ENCODE assay signal across 8 cellular contexts in the genomic region with DNA sequence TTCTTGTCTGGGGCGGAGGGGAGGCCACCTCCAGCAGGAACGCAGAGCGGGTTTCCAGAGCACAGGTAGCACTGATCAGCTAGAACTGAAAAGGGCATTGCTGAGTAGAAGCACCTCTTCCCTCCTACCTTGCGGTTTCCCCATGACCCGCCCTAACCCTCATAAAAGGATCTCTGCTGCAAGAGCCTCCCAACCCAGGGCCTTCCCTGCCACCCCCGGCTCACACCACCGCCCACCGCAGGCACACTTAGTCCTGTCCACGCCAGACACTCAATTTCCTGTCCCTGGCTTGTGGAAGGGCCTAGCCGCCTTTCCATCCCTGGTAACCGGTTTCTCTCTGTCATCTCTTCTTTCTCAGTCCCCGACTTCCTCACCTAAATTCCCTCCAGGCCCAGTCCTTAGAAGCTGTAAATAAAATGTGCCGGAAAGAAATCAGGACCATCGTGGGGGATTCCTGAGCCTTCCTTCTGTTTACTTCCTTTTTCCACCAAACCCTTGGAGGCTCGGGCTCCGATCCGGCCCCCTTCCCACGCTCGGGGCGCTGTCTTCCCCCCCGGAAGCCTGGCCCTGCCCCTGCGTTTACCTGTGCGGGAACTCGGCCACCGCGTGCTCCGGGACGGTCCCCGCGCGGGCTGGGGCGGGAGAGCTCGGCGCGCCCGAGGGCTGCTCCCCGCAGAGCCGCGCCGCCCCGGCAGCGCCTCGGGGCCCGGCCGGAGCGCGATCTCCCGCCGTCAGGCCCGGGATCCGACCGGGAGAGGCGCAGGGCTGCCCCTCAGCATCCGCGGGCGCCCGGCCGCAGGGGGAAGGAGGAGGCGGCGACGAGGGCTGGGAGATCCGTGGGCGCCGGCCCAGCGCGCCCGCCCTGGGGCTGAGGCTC. TPM values are rescaled to one million over a fixed set of nuclear protein-coding genes. Genes with fewer than 3 reads are reported as not detected.
DNase-seq lines count a peak whose midpoint lies in the region; ATAC-seq and TF ChIP-seq lines count a peak whose summit lies in the region.

No MANE protein-coding gene starts in this region.

- in situ Hi-C loops in G401 (cut with HindIII; ENCODE audit: low sequenced_read_pairs) = no loop called here

- no peaks in the 10 kb centered on the region for H3K9me2 ChIP-seq in GM23338 (ENCODE audit: insufficient read depth)

- no peak overlapping the region; the same call in 1 of the 2 replicates for H3K27ac Mint-ChIP-seq in GM23338
- H3K27ac Mint-ChIP-seq in activated CD8-positive, alpha-beta T cell treated with anti-CD3 and anti-CD28 coated beads for 36 hours = peak overlapping the region; percentile 88

- peaks cover 4% of the 10 kb centered on the region; the same call in 1 of the 2 replicates for H3F3A ChIP-seq in GM23338 (replicated peaks; ENCODE audit: low read depth)

- no peak for TF ChIP-seq CTCF in GM23338 (conservative IDR thresholded peaks at IDR 0.05; ENCODE audit: low read depth in 2 of 2)
- TF ChIP-seq CTCF in activated CD8-positive, alpha-beta T cell treated with anti-CD3 and anti-CD28 coated beads for 36 hours (IDR thresholded peaks at IDR 0.05) = no peak

- H3K27me3 ChIP-seq in GM23338 (ENCODE audit: insufficient read depth) (no peaks in the 10 kb centered on the region), MG63 (no peaks in the 10 kb centered on the region), muscle layer of duodenum (ENCODE audit: low read depth, low read length) (peaks cover 3% of the 10 kb centered on the region)
- H3K27me3 ChIP-seq in effector memory CD4-positive, alpha-beta T cell (replicated peaks; ENCODE audit: control insufficient read depth, insufficient read depth, low read length, poor library complexity, severe bottlenecking) = no peaks in the 10 kb centered on the region

- peaks cover 8% of the 10 kb centered on the region; the same call in 1 of the 3 replicates for H3K36me3 Mint-ChIP-seq in GM23338 (ENCODE audit: low read depth)
- H3K36me3 Mint-ChIP-seq in activated CD8-positive, alpha-beta T cell treated with anti-CD3 and anti-CD28 coated beads for 36 hours (ENCODE audit: low read depth) = peaks cover 26% of the 10 kb centered on the region

- H4K20me1 ChIP-seq in GM23338 (replicated peaks; ENCODE audit: insufficient read depth) = peaks cover 11% of the 10 kb centered on the region; the same call in 1 of the 2 replicates

- ATAC-seq in GM23338 = peak; percentile 27
- ATAC-seq in activated CD8-positive, alpha-beta T cell treated with anti-CD3 and anti-CD28 coated beads for 36 hours = peak; percentile 46

- peak; percentile 53 for DNase-seq in G401 (ENCODE audit: low spot score)
- peak; percentile 50 for DNase-seq in GM23338 (ENCODE audit: low spot score)
- peak; percentile 37 for DNase-seq in MG63
- DNase-seq in activated CD8-positive, alpha-beta T cell treated with anti-CD3 and anti-CD28 coated beads for 36 hours = peak; percentile 87
- peak; percentile 52 to 65 (median 62) for DNase-seq in effector memory CD4-positive, alpha-beta T cell
- peak in 4 of 49 donors; percentile 40 to 78 (median 62) for DNase-seq in substantia nigra (lab: John Stamatoyannopoulos, UW)
- no peak for DNase-seq in kidney glomerular epithelial cell (lab: John Stamatoyannopoulos, UW)

- H3K79me2 ChIP-seq in GM23338 (replicated peaks; ENCODE audit: insufficient read depth) = peaks cover 8% of the 10 kb centered on the region; the same call in 1 of the 2 replicates

- peaks cover 26% of the 10 kb centered on the region for H3K4me1 Mint-ChIP-seq in GM23338
- peaks cover 38% of the 10 kb centered on the region for H3K4me1 Mint-ChIP-seq in activated CD8-positive, alpha-beta T cell treated with anti-CD3 and anti-CD28 coated beads for 36 hours (ENCODE audit: low read depth)

- intact Hi-C loops in activated CD8-positive, alpha-beta T cell treated with anti-CD3 and anti-CD28 coated beads for 36 hours (cut with micrococcal nuclease) = no loop called here

- 0 out of 3 replicates have a peak, but pooled peaks cover 3% of the 10 kb centered on the region for H3K9me3 Mint-ChIP-seq in GM23338
- H3K9me3 Mint-ChIP-seq in activated CD8-positive, alpha-beta T cell treated with anti-CD3 and anti-CD28 coated beads for 36 hours = no peaks in the 10 kb centered on the region

- peak overlapping the region; percentile 77 for H3K4me3 Mint-ChIP-seq in GM23338
- H3K4me3 Mint-ChIP-seq in activated CD8-positive, alpha-beta T cell treated with anti-CD3 and anti-CD28 coated beads for 36 hours = peak overlapping the region; percentile 89

- H3K9me3 ChIP-seq in MG63 (no peaks in the 10 kb centered on the region), muscle layer of duodenum (ENCODE audit: control insufficient read depth in 1 of 2, low read length in 2 of 2) (no peaks in the 10 kb centered on the region)
- no peaks in the 10 kb centered on the region for H3K9me3 ChIP-seq in effector memory CD4-positive, alpha-beta T cell (ENCODE audit: control insufficient read depth, low read length)

- H3K36me3 ChIP-seq in GM23338 (ENCODE audit: insufficient read depth) (no peaks in the 10 kb centered on the region), MG63 (no peaks in the 10 kb centered on the region; the same call in none of the 2 replicates), muscle layer of duodenum (ENCODE audit: control insufficient read depth in 1 of 2, insufficient read depth in 2 of 2, low read length in 2 of 2) (no peaks in the 10 kb centered on the region)
- H3K36me3 ChIP-seq in effector memory CD4-positive, alpha-beta T cell (ENCODE audit: control insufficient read depth, insufficient read depth, low read length) = no peaks in the 10 kb centered on the region

- H3K27ac ChIP-seq in GM23338 (ENCODE audit: low read depth) = no peak overlapping the region
- H3K27ac ChIP-seq in effector memory CD4-positive, alpha-beta T cell (ENCODE audit: insufficient read depth, low read length, poor library complexity, severe bottlenecking) = no peak overlapping the region
- H3K27ac ChIP-seq in muscle layer of duodenum (ENCODE audit: low read length) = peak overlapping the region; percentile 43
- peak overlapping the region; percentile 68 for H3K27ac ChIP-seq in substantia nigra (ENCODE audit: low read depth, low read length, poor library complexity, severe bottlenecking)

- H3K27me3 Mint-ChIP-seq in GM23338 (ENCODE audit: insufficient read depth, low read depth, poor library complexity) = peaks cover 8% of the 10 kb centered on the region
- H3K27me3 Mint-ChIP-seq in activated CD8-positive, alpha-beta T cell treated with anti-CD3 and anti-CD28 coated beads for 36 hours = no peaks in the 10 kb centered on the region

- POLR2A ChIA-PET in activated CD8-positive, alpha-beta T cell treated with anti-CD3 and anti-CD28 coated beads for 36 hours (lab: Charles Lee) = interaction anchor here (0.6 to 2.8 kb wide), 5 partner anchors 8 to 127 kb away, joined by 3 to 9 read pairs (median 3); a partner anchor contains a TSS

- H3K4me3 ChIP-seq in GM23338 (peak overlapping the region; percentile 71), MG63 (peak overlapping the region; percentile 48), muscle layer of duodenum (ENCODE audit: low read depth in 1 of 2, low read length in 2 of 2) (peak overlapping the region; percentile 61 to 67)
- peak overlapping the region; percentile 53 for H3K4me3 ChIP-seq in effector memory CD4-positive, alpha-beta T cell (ENCODE audit: insufficient read depth, low read depth, low read length, poor library complexity, severe bottlenecking)

- CTCF ChIA-PET in activated CD8-positive, alpha-beta T cell treated with anti-CD3 and anti-CD28 coated beads for 36 hours (lab: Charles Lee) = interaction anchor here (1.5 kb wide), 1 partner anchor 92 kb away, joined by 3 read pairs; no protein-coding TSS in a partner anchor

- H3K4me2 ChIP-seq in GM23338 = peak overlapping the region; percentile 89

- peak overlapping the region; percentile 90 for H2AFZ ChIP-seq in GM23338

- H3K4me1 ChIP-seq in GM23338 (ENCODE audit: insufficient read depth) (peaks cover 3% of the 10 kb centered on the region; the same call in 1 of the 2 replicates), muscle layer of duodenum (ENCODE audit: control insufficient read depth in 1 of 2, insufficient read depth in 2 of 2, low read length in 2 of 2) (peaks cover 0 to 27% of the 10 kb centered on the region in 2 donors)
- peaks cover 30% of the 10 kb centered on the region for H3K4me1 ChIP-seq in effector memory CD4-positive, alpha-beta T cell (ENCODE audit: control insufficient read depth, insufficient read depth, low read length, poor library complexity, severe bottlenecking)

TF ChIP-seq in GM23338, 12 proteins besides CTCF, POLR2A, EP300 and RAD21 (continues in another document):
- TF ChIP-seq ZNF331 (CRISPR knock-in tag; IDR thresholded peaks at IDR 0.05; ENCODE audit: low read depth) = no peak
- no peak for TF ChIP-seq EZH2 (IDR thresholded peaks at IDR 0.05; ENCODE audit: low read depth, unreplicated experiment)

RNA-seq across cellular contexts. Expression of a gene that starts 0.7 kb away (rescaled TPM):
- total RNA-seq in G401 (2014; rRNA removed; shearing (Covaris generic)) = 20.4 and 22.3 TPM in 2 replicates
- 30.1 and 32.4 TPM in 2 replicates for total RNA-seq in GM23338 (2014; rRNA removed; shearing (Covaris generic))
- polyA plus RNA-seq in GM23338 (2016; fragmentation: Nextera tagmentation; extraction: Ambion mirVana) = 9.5 and 9.7 TPM in 2 replicates
- total RNA-seq in MG63 (2014; rRNA removed; shearing (Covaris generic); ENCODE audit: low replicate concordance) = 6.7 and 6.9 TPM in 2 replicates
- total RNA-seq in activated CD8-positive, alpha-beta T cell treated with anti-CD3 and anti-CD28 coated beads for 36 hours = 10 to 100 TPM; 46.3 to 47.9 TPM

RNA-seq across cellular contexts. Expression of a gene that starts 52.4 kb away (rescaled TPM):
- 6.5 and 9.8 TPM in 2 replicates for total RNA-seq in G401 (2014; rRNA removed; shearing (Covaris generic))
- 2.4 and 5.3 TPM in 2 replicates for total RNA-seq in GM23338 (2014; rRNA removed; shearing (Covaris generic))
- polyA plus RNA-seq in GM23338 (2016; fragmentation: Nextera tagmentation; extraction: Ambion mirVana) = 1.9 and 2.6 TPM in 2 replicates
- total RNA-seq in MG63 (2014; rRNA removed; shearing (Covaris generic); ENCODE audit: low replicate concordance) = 0.59 and 0.96 TPM in 2 replicates
- total RNA-seq in activated CD8-positive, alpha-beta T cell treated with anti-CD3 and anti-CD28 coated beads for 36 hours = 1 to 10 TPM; 5.2 to 6.6 TPM

Comparison
In these comparisons a context has a peak if more than half of its experiments do, and no peak if none do; other contexts are left out.
1. H3K27ac ChIP-seq: peak in muscle layer of duodenum (single experiment) and substantia nigra (single experiment); none in GM23338 (single experiment) and effector memory CD4-positive, alpha-beta T cell (single experiment).
2. Peak in every context shown above with its lines, with median percentiles within 50 percentile points of each other: H3K4me3 ChIP-seq.